32 cellular contexts compared by ENCODE assay signal in the genomic region with DNA sequence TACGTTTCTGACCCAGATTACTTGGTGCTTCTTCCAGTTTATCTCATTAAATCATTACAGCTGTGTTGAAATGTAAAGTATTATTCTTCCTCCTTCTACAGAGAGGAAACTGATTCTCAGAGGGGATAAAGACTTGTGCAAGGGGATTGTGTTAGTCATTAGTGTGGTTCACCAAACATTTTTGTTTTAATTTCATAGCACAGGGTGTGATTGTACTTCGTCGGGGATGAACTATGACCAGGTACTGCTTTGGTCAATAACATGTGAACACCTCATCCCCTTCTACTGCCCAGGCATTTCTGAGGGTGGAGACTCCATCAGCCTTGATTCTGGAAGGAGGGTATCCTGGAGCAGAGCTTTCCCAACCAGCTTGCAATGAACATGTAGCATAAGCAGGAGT.
"Had no signal": no experiment of that assay in that cellular context is flagged by ENCODE, and none has a peak within 500 bp of the region (broad histone marks: within the 10 kb centered on the region; RNA-seq: fewer than 3 reads in every experiment).

No MANE protein-coding gene starts in this region.

- H3K9me3 Mint-ChIP-seq: activated CD4-positive, alpha-beta T cell treated with anti-CD3 and anti-CD28 coated beads, Interleukin-2, amount 10 ng/mL, durations not matched to agents 7 days and 5 days; activated naive CD4-positive, alpha-beta T cell treated with anti-CD3 and anti-CD28 coated beads for 36 hours; activated naive CD4-positive, alpha-beta T cell treated with anti-CD3 and anti-CD28 coated beads, Interleukin-2, amount 50 U/mL, for 72 hours; activated T-cell treated with anti-CD3 and anti-CD28 coated beads, Interleukin-2, amount 50 U/mL, for 4 hours; activated T-helper 1 cell treated with anti-CD3 and anti-CD28 coated beads, Interleukin-12 subunit alpha, Interleukin-12 subunit beta, Interleukin-2, Interleukin-4 antibody, amounts not matched to agents 30 ng/mL and 10 ng/mL and 1 ng/mL, durations not matched to agents 14 hours and 24 hours and 36 hours; central memory CD8-positive, alpha-beta T cell; WTC11 had no signal

- H3K4me1 Mint-ChIP-seq: activated CD4-positive, alpha-beta T cell treated with anti-CD3 and anti-CD28 coated beads for 36 hours; activated CD4-positive, alpha-beta T cell treated with anti-CD3 and anti-CD28 coated beads, Interleukin-2, amount 10 ng/mL, durations not matched to agents 7 days and 5 days; central memory CD8-positive, alpha-beta T cell had no signal

- ATAC-seq: activated CD4-positive, alpha-beta T cell treated with anti-CD3 and anti-CD28 coated beads for 36 hours; activated CD4-positive, CD25-positive, alpha-beta regulatory T cell treated with anti-CD3 and anti-CD28 coated beads, Interleukin-2, amount 50 U/mL, for 24 hours; activated CD8-positive, alpha-beta T cell treated with anti-CD3 and anti-CD28 coated beads, Interleukin-2, amount 10 ng/mL, durations not matched to agents 7 days and 5 days; activated naive CD4-positive, alpha-beta T cell treated with anti-CD3 and anti-CD28 coated beads, Interleukin-2, amount 50 U/mL, for 72 hours; activated T-cell treated with anti-CD3 and anti-CD28 coated beads, Interleukin-2, amount 50 U/mL, for 4 hours; K562; PC-3; WTC11 had no signal

- H3K4me3 Mint-ChIP-seq: activated CD4-positive, alpha-beta T cell treated with anti-CD3 and anti-CD28 coated beads for 36 hours; activated CD4-positive, alpha-beta T cell treated with anti-CD3 and anti-CD28 coated beads, Interleukin-2, amount 10 ng/mL, durations not matched to agents 7 days and 5 days; activated CD8-positive, alpha-beta T cell treated with anti-CD3 and anti-CD28 coated beads, Interleukin-2, amount 10 ng/mL, durations not matched to agents 7 days and 5 days; activated naive CD4-positive, alpha-beta T cell treated with anti-CD3 and anti-CD28 coated beads for 36 hours; activated T-cell treated with anti-CD3 and anti-CD28 coated beads, Interleukin-2, amount 50 U/mL, for 4 hours; activated T-helper 1 cell treated with anti-CD3 and anti-CD28 coated beads, Interleukin-12 subunit alpha, Interleukin-12 subunit beta, Interleukin-2, Interleukin-4 antibody, amounts not matched to agents 30 ng/mL and 10 ng/mL and 1 ng/mL, durations not matched to agents 14 hours and 24 hours and 36 hours; brain; central memory CD8-positive, alpha-beta T cell; WTC11 had no signal

- H3K4me3 ChIP-seq: adrenal gland, cardiac muscle cell, K562, SJCRH30, SK-N-MC had no signal

- H3K4me1 ChIP-seq: adrenal gland, SJCRH30 had no signal

- H3K27ac ChIP-seq: adrenal gland, cardiac muscle cell, SJCRH30, SK-N-MC had no signal

- H3K27me3 ChIP-seq: cardiac muscle cell, SJCRH30 had no signal

- DNase-seq: activated CD4-positive, alpha-beta T cell treated with anti-CD3 and anti-CD28 coated beads for 36 hours; activated CD4-positive, alpha-beta T cell treated with anti-CD3 and anti-CD28 coated beads, Interleukin-2, amount 10 ng/mL, durations not matched to agents 7 days and 5 days; activated CD4-positive, alpha-beta T cell treated with anti-CD3 and anti-CD28 coated beads, Interleukin-2, amount 50 U/mL, for 48 hours; activated CD8-positive, alpha-beta T cell treated with anti-CD3 and anti-CD28 coated beads, Interleukin-2, amount 10 ng/mL, durations not matched to agents 7 days and 5 days; activated gamma-delta T cell treated with Interleukin-2 at 50 U/mL for 16 hours; activated naive CD4-positive, alpha-beta T cell treated with anti-CD3 and anti-CD28 coated beads for 36 hours; activated T-cell treated with anti-CD3 and anti-CD28 coated beads, Interleukin-2, amount 50 U/mL, for 4 hours; adrenal gland; anterior cingulate cortex; IMR-90; NCI-H1048; NCI-H1105 treated with DMSO at 0.1 percent for 48 hours; NCI-H1436; NCI-H1694; NCI-H1930; NCI-H2081 treated with DMSO at 0.1 percent for 48 hours; NCI-H226; NCI-H446 treated with DMSO at 0.1 percent for 48 hours; NCI-H524; NCI-H69; PC-3; SHP77; SJCRH30 had no signal

- H3K9me3 ChIP-seq: adrenal gland, SJCRH30 had no signal

- H3K36me3 ChIP-seq: adrenal gland, cardiac muscle cell, SJCRH30 had no signal

- H3K27ac Mint-ChIP-seq: activated CD4-positive, alpha-beta T cell treated with anti-CD3 and anti-CD28 coated beads for 36 hours; activated CD4-positive, alpha-beta T cell treated with anti-CD3 and anti-CD28 coated beads, Interleukin-2, amount 10 ng/mL, durations not matched to agents 7 days and 5 days; activated CD8-positive, alpha-beta T cell treated with anti-CD3 and anti-CD28 coated beads, Interleukin-2, amount 10 ng/mL, durations not matched to agents 7 days and 5 days; activated naive CD4-positive, alpha-beta T cell treated with anti-CD3 and anti-CD28 coated beads for 36 hours; activated naive CD4-positive, alpha-beta T cell treated with anti-CD3 and anti-CD28 coated beads, Interleukin-2, amount 50 U/mL, for 72 hours; activated T-helper 1 cell treated with anti-CD3 and anti-CD28 coated beads, Interleukin-12 subunit alpha, Interleukin-12 subunit beta, Interleukin-2, Interleukin-4 antibody, amounts not matched to agents 30 ng/mL and 10 ng/mL and 1 ng/mL, durations not matched to agents 14 hours and 24 hours and 36 hours; brain; WTC11 had no signal

- H3K36me3 Mint-ChIP-seq: activated naive CD4-positive, alpha-beta T cell treated with anti-CD3 and anti-CD28 coated beads, Interleukin-2, amount 50 U/mL, for 72 hours; brain; WTC11 had no signal
